ENCODE assay signal across 8 cellular contexts in genomic region chr5:43017438-43017820, GRCh38. TPM values are rescaled to one million over a fixed set of nuclear protein-coding genes. Genes with fewer than 3 reads are reported as not detected.
DNase-seq lines count a peak whose midpoint lies in the region; ATAC-seq, FAIRE-seq and TF ChIP-seq lines count a peak whose summit lies in the region.

No MANE protein-coding gene starts in this region.

- peak overlapping the region; percentile 59; the same call in 1 of the 2 replicates for H2AFZ ChIP-seq in H1 (ENCODE audit: low read length)

- DNase-seq in ELF-1 (ENCODE audit: low read depth, low spot score): peak; percentile 39
- peak; percentile 40 for DNase-seq in SW480 (ENCODE audit: low spot score)
- no peak for DNase-seq in H1 (ENCODE audit: low read depth in 1 of 2, low spot score in 2 of 2)
- no peak for DNase-seq in uterus
- DNase-seq in activated CD4-positive, CD25-positive, alpha-beta regulatory T cell treated with anti-CD3 and anti-CD28 coated beads, Interleukin-2, amount 50 U/mL, for 72 hours: no peak

- no peak for FAIRE-seq in H1 (lab: Jason Lieb, UNC)

- no peak overlapping the region for H2AK5ac ChIP-seq in H1 (ENCODE audit: low read depth, low read length)

- CTCF ChIA-PET in H1 (lab: Charles Lee; ENCODE audit: partially characterized antibody): interaction anchor here (0.9 to 2.0 kb wide), 8 partner anchors 9 to 1141 kb away, joined by 3 to 10 read pairs (median 3); no protein-coding TSS in a partner anchor

- H2BK120ac ChIP-seq in H1 (replicated peaks; ENCODE audit: low read depth, low read length): no peak overlapping the region

- TF ChIP-seq POLR2A in H1 (IDR thresholded peaks at IDR 0.05; ENCODE audit: control extremely low read depth in 1 of 2, low read depth in 2 of 2, low read length in 2 of 2) (no peak), uterus (IDR thresholded peaks at IDR 0.05) (no peak), GM18505 (IDR thresholded peaks at IDR 0.05; ENCODE audit: borderline replicate concordance, extremely low read depth, insufficient read depth, insufficient read length) (no peak)

- H2BK15ac ChIP-seq in H1 (ENCODE audit: low read length): no peak overlapping the region

- no peaks in the 10 kb centered on the region for H3K36me3 ChIP-seq in H1 (ENCODE audit: control insufficient read depth in 2 of 4, insufficient read depth in 4 of 4, low read length in 3 of 4)
- no peaks in the 10 kb centered on the region for H3K36me3 ChIP-seq in mucosa of rectum (ENCODE audit: control insufficient read depth in 2 of 2, insufficient read depth in 2 of 2, low read length in 2 of 2)
- no peaks in the 10 kb centered on the region for H3K36me3 ChIP-seq in uterus

- no peak for TF ChIP-seq EP300 in H1 (IDR thresholded peaks at IDR 0.05; ENCODE audit: borderline replicate concordance in 1 of 2, low read depth in 2 of 2, low read length in 2 of 2)

- H4K20me1 ChIP-seq in H1 (replicated peaks in 1 of 2; ENCODE audit: control insufficient read depth in 1 of 2, insufficient read depth in 2 of 2, low read length in 2 of 2): peaks cover 9 to 16% of the 10 kb centered on the region in 2 experiments

- no peaks in the 10 kb centered on the region for H3K9me3 ChIP-seq in H1 (ENCODE audit: insufficient read depth in 2 of 2, low read depth in 1 of 2, low read length in 1 of 2)
- H3K9me3 ChIP-seq in mucosa of rectum (ENCODE audit: control insufficient read depth in 2 of 2, low read length in 2 of 2): no peaks in the 10 kb centered on the region
- no peaks in the 10 kb centered on the region for H3K9me3 ChIP-seq in uterus

- no peak overlapping the region for H2BK5ac ChIP-seq in H1 (ENCODE audit: low read depth, low read length)

- ATAC-seq in HG03175 (IDR thresholded peaks at IDR 0.05; ENCODE audit: unreplicated experiment): peak; percentile 22
- ATAC-seq in GM18505 (IDR thresholded peaks at IDR 0.05; ENCODE audit: unreplicated experiment): no peak

- H3K9ac ChIP-seq in H1 (replicated peaks in 1 of 4; ENCODE audit: extremely low read depth in 1 of 4, low read depth in 3 of 4, low read length in 3 of 4) (no peak overlapping the region), mucosa of rectum (ENCODE audit: low read depth in 1 of 2, low read length in 2 of 2) (peak overlapping the region; percentile 67 to 91)

- intact Hi-C loops in uterus (cut with DNase I; ENCODE audit: low total_unique reads): no loop called here

- no peak overlapping the region; the same call in 1 of the 2 replicates for H4K8ac ChIP-seq in H1 (ENCODE audit: extremely low read depth, insufficient read depth, low read length)

- H3K4me1 ChIP-seq in H1 (replicated peaks in 1 of 4; ENCODE audit: control insufficient read depth in 3 of 4, insufficient read depth in 4 of 4, low read length in 3 of 4) (peaks cover 4 to 23% (median 12%) of the 10 kb centered on the region in 4 experiments; a peak in 6 of 7 replicates), mucosa of rectum (ENCODE audit: control insufficient read depth in 2 of 2, insufficient read depth in 2 of 2, low read length in 2 of 2) (peaks cover 10 to 21% of the 10 kb centered on the region in 2 donors), uterus (no peaks in the 10 kb centered on the region)

- no peaks in the 10 kb centered on the region for H3K79me1 ChIP-seq in H1 (ENCODE audit: low read depth, low read length)

- peaks cover 11% of the 10 kb centered on the region; the same call in 1 of the 2 replicates for H3K23me2 ChIP-seq in H1 (ENCODE audit: low read depth, low read length)

- H2BK20ac ChIP-seq in H1 (ENCODE audit: low read length): no peak overlapping the region

- no peak overlapping the region for H3K14ac ChIP-seq in H1 (ENCODE audit: insufficient read length)

- TF ChIP-seq CTCF in H1 (IDR thresholded peaks at IDR 0.05; ENCODE audit: control extremely low read depth in 1 of 3, insufficient read depth in 1 of 3, low read depth in 1 of 3, low read length in 3 of 3): no peak
- no peak for TF ChIP-seq CTCF in uterus (IDR thresholded peaks at IDR 0.05)

- H3K27me3 ChIP-seq in H1 (replicated peaks in 1 of 4; ENCODE audit: control insufficient read depth in 3 of 4, extremely low read depth in 1 of 4, insufficient read depth in 3 of 4, low read length in 3 of 4): peaks cover 37 to 80% (median 71%) of the 10 kb centered on the region in 4 experiments
- peaks cover 0 to 2% of the 10 kb centered on the region in 2 donors for H3K27me3 ChIP-seq in mucosa of rectum (ENCODE audit: control insufficient read depth in 2 of 2, insufficient read depth in 2 of 2, low read length in 2 of 2)
- H3K27me3 ChIP-seq in uterus: peaks cover 10% of the 10 kb centered on the region in 2 donors

- H3K4me3 ChIP-seq in H1 (ENCODE audit: extremely low read depth in 1 of 4, insufficient read depth in 2 of 4, low read depth in 3 of 4, low read length in 4 of 4): peak overlapping the region; percentile 29 to 62 (median 52)
- H3K4me3 ChIP-seq in mucosa of rectum (ENCODE audit: low read length in 2 of 2): peak overlapping the region; percentile 78 to 87
- peak overlapping the region; percentile 40 to 52 for H3K4me3 ChIP-seq in uterus

- WGBS in H1 (ENCODE audit: extremely low coverage in 1 of 2, insufficient coverage in 1 of 2, insufficient read length in 1 of 2, insufficient replicate concordance in 2 of 2, low coverage in 1 of 2, low lambda C conversion rate in 2 of 2, missing lambda C conversion rate in 1 of 2), 2 experiments: 2% methylated on average over 13 of the region's 13 CpGs; no CpG with 5 or more reads in 1 of the 2 experiments

- H3K4me2 ChIP-seq in H1 (ENCODE audit: insufficient read depth in 1 of 2, low read depth in 2 of 2, low read length in 2 of 2): peak overlapping the region; percentile 90 to 97

- no peak for TF ChIP-seq RAD21 in H1 (IDR thresholded peaks at IDR 0.05 in 1 of 2, conservative IDR thresholded peaks at IDR 0.05 in 1 of 2; ENCODE audit: low read depth in 2 of 2, low read length in 2 of 2)

- H2BK12ac ChIP-seq in H1 (ENCODE audit: low read depth, low read length): peak overlapping the region; percentile 51; the same call in 1 of the 2 replicates

- H3K18ac ChIP-seq in H1 (ENCODE audit: extremely low read depth, low read length): peak overlapping the region; percentile 29; the same call in 1 of the 2 replicates

- H4K5ac ChIP-seq in H1 (ENCODE audit: insufficient read length, low read depth, low read length): no peak overlapping the region

- no peak overlapping the region for H4K91ac ChIP-seq in H1 (replicated peaks; ENCODE audit: insufficient read length, low read length)

- H3K56ac ChIP-seq in H1 (replicated peaks; ENCODE audit: insufficient read length, low read depth, low read length): no peak overlapping the region

- POLR2A ChIA-PET in H1 (lab: Charles Lee; ENCODE audit: partially characterized antibody): interaction anchor here (1.6 kb wide), 1 partner anchor 9 kb away, joined by 5 read pairs; no protein-coding TSS in a partner anchor

- H3K4ac ChIP-seq in H1 (replicated peaks; ENCODE audit: insufficient read length, low read depth, low read length): no peak overlapping the region

- no peaks in the 10 kb centered on the region for H3K79me2 ChIP-seq in H1 (ENCODE audit: control insufficient read depth in 1 of 2, insufficient read depth in 2 of 2, low read length in 2 of 2)

- H3K23ac ChIP-seq in H1 (ENCODE audit: insufficient read length): no peak overlapping the region

- H3K27ac ChIP-seq in H1 (ENCODE audit: low read depth, low read length) (no peak overlapping the region), mucosa of rectum (ENCODE audit: low read depth in 2 of 2, low read length in 2 of 2) (peak overlapping the region; percentile 86 to 95), uterus (peak overlapping the region; percentile 87 to 93)

TF ChIP-seq in H1, 55 proteins besides CTCF, POLR2A, EP300 and RAD21:
- TF ChIP-seq E2F6 (IDR thresholded peaks at IDR 0.05) (no peak), EZH2 (IDR thresholded peaks at IDR 0.05; ENCODE audit: low read depth, low read length, severe bottlenecking) (peak; percentile 8)

RNA-seq across cellular contexts. Expression of gene ANXA2R, which starts 22.7 kb away (rescaled TPM):
- total RNA-seq in H1 (2021; fragmentation: NEBNext Ultra II Directional; extraction: Animal tissue kit (Norgen Biotek cat#: 25700)): 0.17 and 0.29 TPM in 2 replicates
- polyA plus RNA-seq in H1 (2011; rRNA removed): 0.08 and 0.11 TPM in 2 replicates
- polyA plus RNA-seq in H1 (2011; cell fraction: cytosol; rRNA removed): 0.14 TPM
- 0.30 TPM for polyA plus RNA-seq in H1 (2011; cell fraction: nucleus; rRNA removed)
- polyA plus RNA-seq in H1 (2012, experiment 1 of 2): 0.11 TPM in 1 of 4 replicates, not detected in the others
- polyA plus RNA-seq in H1 (2012, experiment 2 of 2): not detected
- not detected for polyA plus RNA-seq in H1 (2013, experiment 1 of 2)
- polyA plus RNA-seq in H1 (2013, experiment 2 of 2): 0.04 TPM
- 0.56 and 1.2 TPM in 2 replicates for polyA minus RNA-seq in H1 (2011; rRNA and poly(A)+ RNA removed)
- not detected for polyA minus RNA-seq in H1 (2011; cell fraction: cytosol; rRNA and poly(A)+ RNA removed)
- polyA minus RNA-seq in H1 (2011; cell fraction: nucleus; rRNA and poly(A)+ RNA removed): 1.2 TPM
- total RNA-seq in uterus: 10 to 100 TPM in 2 of 4 donors, 1 to 10 TPM in 2; 2.4 to 62.8 (median 8.5) TPM

Comparison
In these comparisons a context has a peak if more than half of its experiments do, and no peak if none do; other contexts are left out.
1. DNase-seq: peak in ELF-1 (single experiment) and SW480 (single experiment); none in H1 (0 of 2), uterus (0 of 2) and activated CD4-positive, CD25-positive, alpha-beta regulatory T cell treated with anti-CD3 and anti-CD28 coated beads, Interleukin-2, amount 50 U/mL, for 72 hours (single experiment).
2. H3K9ac ChIP-seq: peak in mucosa of rectum (2 of 2); none in H1 (0 of 4).
3. Peak in every context shown above with its lines, with median percentiles within 50 percentile points of each other: H3K4me3 ChIP-seq.